ENCODE assay signal across 1 cellular context in genomic region chr21:39184050-39184980, GRCh38.
TF ChIP-seq lines count a peak whose summit lies in the region.

No MANE protein-coding gene starts in this region.

TF ChIP-seq in HCT116, 20 proteins besides CTCF, POLR2A, EP300 and RAD21 (continued from another document):
- TF ChIP-seq ZBTB33 (IDR thresholded peaks at IDR 0.05; ENCODE audit: extremely low read depth, insufficient replicate concordance, low read length) (no peak), JUND (IDR thresholded peaks at IDR 0.05) (no peak), ATF3 (IDR thresholded peaks at IDR 0.05) (no peak), YY1 (IDR thresholded peaks at IDR 0.05; ENCODE audit: extremely low read depth, insufficient replicate concordance, low read depth, low read length) (no peak), CBX3 (IDR thresholded peaks at IDR 0.05; ENCODE audit: low read depth) (no peak), POLR2AphosphoS5 (IDR thresholded peaks at IDR 0.05; ENCODE audit: low read depth, low read length) (no peak)
